ENCODE assay signal across 9 cellular contexts in the genomic region with DNA sequence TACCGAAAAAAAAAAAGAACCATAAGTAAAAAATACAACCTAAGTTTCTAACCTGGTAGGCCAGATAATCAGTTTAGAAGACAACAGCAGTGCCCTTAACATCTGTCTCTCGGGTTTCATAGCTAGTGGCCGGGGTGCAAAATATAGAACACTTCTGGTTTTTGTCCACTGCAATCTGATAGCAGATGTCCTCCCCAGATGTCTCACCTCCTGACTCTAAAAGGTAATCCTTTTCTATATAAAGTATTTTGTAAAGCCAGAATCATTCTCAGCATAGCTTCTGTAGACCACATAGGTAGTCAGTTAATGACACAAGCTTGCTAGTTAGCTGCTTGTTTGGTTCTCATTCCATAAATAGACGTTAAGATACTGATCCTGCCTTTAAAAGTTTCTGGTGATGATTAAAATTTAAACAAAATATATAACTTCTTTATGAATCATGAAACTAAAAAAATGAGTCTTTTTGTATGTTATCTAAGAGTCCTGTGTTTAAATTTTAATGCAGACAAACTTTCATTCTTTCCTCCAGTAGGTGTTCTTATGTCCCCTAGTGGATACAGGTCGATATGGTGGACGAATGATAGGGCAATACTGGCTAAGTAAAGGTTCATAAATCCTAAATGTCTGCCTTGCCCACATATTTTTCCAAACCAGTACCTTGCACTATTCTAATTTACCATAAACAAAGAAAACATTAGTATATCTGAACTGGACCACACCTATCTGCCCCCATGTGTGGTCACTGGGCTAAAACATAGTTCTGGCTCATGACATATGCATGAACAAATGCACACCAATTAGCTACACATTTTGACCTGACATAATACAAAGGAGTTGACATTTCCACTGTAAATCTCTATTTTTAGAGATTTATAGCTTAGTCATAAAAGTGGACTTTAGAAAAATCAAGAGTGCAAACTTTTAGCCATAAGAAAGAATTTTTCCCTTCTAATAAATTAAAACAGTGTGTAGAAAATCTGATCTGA.
DNase-seq lines count a peak whose midpoint lies in the region; ATAC-seq, FAIRE-seq and TF ChIP-seq lines count a peak whose summit lies in the region.
"Had no signal": no experiment of that assay in that cellular context is flagged by ENCODE, and none has a peak within 500 bp of the region (broad histone marks: within the 10 kb centered on the region; RNA-seq: fewer than 3 reads in every experiment).

No MANE protein-coding gene starts in this region.

- H4K5ac ChIP-seq in H1 (ENCODE audit: insufficient read length, low read depth, low read length) = no peak overlapping the region

- POLR2A ChIA-PET in H1 (lab: Charles Lee; ENCODE audit: partially characterized antibody) = no interaction called here

- FAIRE-seq in H1 (lab: Jason Lieb, UNC) = no peak
- FAIRE-seq: bronchial epithelial cell had no signal

- no peak overlapping the region for H2AFZ ChIP-seq in H1 (ENCODE audit: low read length)

- no peak overlapping the region for H2BK5ac ChIP-seq in H1 (ENCODE audit: low read depth, low read length)

- no peak overlapping the region for H3K56ac ChIP-seq in H1 (replicated peaks; ENCODE audit: insufficient read length, low read depth, low read length)

- no peaks in the 10 kb centered on the region for H3K79me1 ChIP-seq in H1 (ENCODE audit: low read depth, low read length)

- no peak overlapping the region for H3K4ac ChIP-seq in H1 (replicated peaks; ENCODE audit: insufficient read length, low read depth, low read length)

- H3K4me1 ChIP-seq in H1 (replicated peaks in 1 of 4; ENCODE audit: control insufficient read depth in 3 of 4, insufficient read depth in 4 of 4, low read length in 3 of 4) = no peaks in the 10 kb centered on the region

- peak; percentile 31 to 36 for TF ChIP-seq RAD21 in H1 (IDR thresholded peaks at IDR 0.05 in 1 of 2, conservative IDR thresholded peaks at IDR 0.05 in 1 of 2; ENCODE audit: low read depth in 2 of 2, low read length in 2 of 2)

- H3K23ac ChIP-seq in H1 (ENCODE audit: insufficient read length) = no peak overlapping the region

- no peaks in the 10 kb centered on the region; a peak in 1 of 4 replicates for H3K9me3 ChIP-seq in H1 (ENCODE audit: insufficient read depth in 2 of 2, low read depth in 1 of 2, low read length in 1 of 2)

- H2BK15ac ChIP-seq in H1 (ENCODE audit: low read length) = no peak overlapping the region

- no peak for TF ChIP-seq POLR2A in H1 (IDR thresholded peaks at IDR 0.05; ENCODE audit: control extremely low read depth in 1 of 2, low read depth in 2 of 2, low read length in 2 of 2)

- H3K9ac ChIP-seq in H1 (replicated peaks in 1 of 4; ENCODE audit: extremely low read depth in 1 of 4, low read depth in 3 of 4, low read length in 3 of 4) = no peak overlapping the region

- no peak overlapping the region for H3K18ac ChIP-seq in H1 (ENCODE audit: extremely low read depth, low read length)

- H3K36me3 ChIP-seq in H1 (ENCODE audit: control insufficient read depth in 2 of 4, insufficient read depth in 4 of 4, low read length in 3 of 4) = no peaks in the 10 kb centered on the region; a peak in 1 of 8 replicates

- no peak overlapping the region for H3K27ac ChIP-seq in H1 (ENCODE audit: low read depth, low read length)

- H4K20me1 ChIP-seq in H1 (replicated peaks in 1 of 2; ENCODE audit: control insufficient read depth in 1 of 2, insufficient read depth in 2 of 2, low read length in 2 of 2) = no peaks in the 10 kb centered on the region

- no peak overlapping the region for H2AK5ac ChIP-seq in H1 (ENCODE audit: low read depth, low read length)

- TF ChIP-seq CTCF in H1 (IDR thresholded peaks at IDR 0.05; ENCODE audit: control extremely low read depth in 1 of 3, insufficient read depth in 1 of 3, low read depth in 1 of 3, low read length in 3 of 3) = no peak

- TF ChIP-seq EP300 in H1 (IDR thresholded peaks at IDR 0.05; ENCODE audit: borderline replicate concordance in 1 of 2, low read depth in 2 of 2, low read length in 2 of 2) = no peak

- no peak overlapping the region for H3K4me2 ChIP-seq in H1 (ENCODE audit: insufficient read depth in 1 of 2, low read depth in 2 of 2, low read length in 2 of 2)

- H4K91ac ChIP-seq in H1 (replicated peaks; ENCODE audit: insufficient read length, low read length) = no peak overlapping the region

- CTCF ChIA-PET in H1 (lab: Charles Lee; ENCODE audit: partially characterized antibody) = interaction anchor here (0.5 to 0.9 kb wide), 5 partner anchors 14 to 272 kb away, joined by 3 read pairs; no protein-coding TSS in a partner anchor

- H3K14ac ChIP-seq in H1 (ENCODE audit: insufficient read length) = no peak overlapping the region

- H2BK20ac ChIP-seq in H1 (ENCODE audit: low read length) = no peak overlapping the region

- no peaks in the 10 kb centered on the region for H3K23me2 ChIP-seq in H1 (ENCODE audit: low read depth, low read length)

- ATAC-seq in GM19455 (IDR thresholded peaks at IDR 0.05; ENCODE audit: unreplicated experiment) (peak; percentile 68), HG03378 (IDR thresholded peaks at IDR 0.05; ENCODE audit: unreplicated experiment) (peak; percentile 64)

- H4K8ac ChIP-seq in H1 (ENCODE audit: extremely low read depth, insufficient read depth, low read length) = no peak overlapping the region

- no peaks in the 10 kb centered on the region for H3K27me3 ChIP-seq in H1 (replicated peaks in 1 of 4; ENCODE audit: control insufficient read depth in 3 of 4, extremely low read depth in 1 of 4, insufficient read depth in 3 of 4, low read length in 3 of 4)

- DNase-seq in DMS53 treated with DMSO at 0.1 percent for 48 hours (lab: John Stamatoyannopoulos, UW; ENCODE audit: unreplicated experiment) (peak; percentile 48), H1 (ENCODE audit: low read depth in 1 of 2, low spot score in 2 of 2) (no peak), LoVo (ENCODE audit: low spot score) (no peak), HK-2 (ENCODE audit: unreplicated experiment) (no peak), NCI-H345 (lab: John Stamatoyannopoulos, UW) (no peak), NCI-H510A (lab: John Stamatoyannopoulos, UW) (no peak)

- no peaks in the 10 kb centered on the region for H3K79me2 ChIP-seq in H1 (ENCODE audit: control insufficient read depth in 1 of 2, insufficient read depth in 2 of 2, low read length in 2 of 2)

- H3K4me3 ChIP-seq in H1 (ENCODE audit: extremely low read depth in 1 of 4, insufficient read depth in 2 of 4, low read depth in 3 of 4, low read length in 4 of 4) = no peak overlapping the region

- H2BK120ac ChIP-seq in H1 (replicated peaks; ENCODE audit: low read depth, low read length) = no peak overlapping the region

- WGBS in H1 (ENCODE audit: extremely low coverage in 1 of 2, insufficient coverage in 1 of 2, insufficient read length in 1 of 2, insufficient replicate concordance in 2 of 2, low coverage in 1 of 2, low lambda C conversion rate in 2 of 2, missing lambda C conversion rate in 1 of 2), 2 experiments = 89% methylated on average over 6 of the region's 6 CpGs; no CpG with 5 or more reads in 1 of the 2 experiments

- no peak overlapping the region for H2BK12ac ChIP-seq in H1 (ENCODE audit: low read depth, low read length)

TF ChIP-seq in H1, 55 proteins besides CTCF, POLR2A, EP300 and RAD21 (continues in another document):
- no peak for TF ChIP-seq NRF1 (IDR thresholded peaks at IDR 0.05; ENCODE audit: low read depth, low read length)
- TF ChIP-seq CTBP2 (IDR thresholded peaks at IDR 0.05; ENCODE audit: borderline replicate concordance, insufficient read depth, insufficient read length, low read length) = no peak
- no peak for TF ChIP-seq FOSL1 (IDR thresholded peaks at IDR 0.05; ENCODE audit: insufficient read depth, low read depth, low read length)
- no peak for TF ChIP-seq RNF2 (IDR thresholded peaks at IDR 0.05; ENCODE audit: borderline replicate concordance, low read depth, low read length, missing control alignments, poor library complexity, severe bottlenecking)
- TF ChIP-seq TEAD4 (IDR thresholded peaks at IDR 0.05; ENCODE audit: low read depth, low read length) = no peak
- no peak for TF ChIP-seq PHF8 (conservative IDR thresholded peaks at IDR 0.05; ENCODE audit: low read depth, low read length)
- no peak for TF ChIP-seq TAF7 (optimal IDR thresholded peaks at IDR 0.05; ENCODE audit: borderline replicate concordance, low read depth, low read length)
- TF ChIP-seq MAFK (IDR thresholded peaks at IDR 0.05; ENCODE audit: low read depth, low read length) = no peak
- no peak for TF ChIP-seq SAP30 (IDR thresholded peaks at IDR 0.05; ENCODE audit: insufficient read depth, insufficient replicate concordance, low read length)
